ENCODE assay signal across 8 cellular contexts in genomic region chr19:31349160-31349881, GRCh38. TPM values are rescaled to one million over a fixed set of nuclear protein-coding genes. Genes with fewer than 3 reads are reported as not detected.
DNase-seq lines count a peak whose midpoint lies in the region; ATAC-seq and TF ChIP-seq lines count a peak whose summit lies in the region.

TSHZ3 (minus strand) TSS chr19:31349436; CDS start chr19:31349219, 217 bp downstream.

- peaks cover 82% of the 10 kb centered on the region for H3K27me3 ChIP-seq in CD4-positive, alpha-beta T cell (ENCODE audit: control insufficient read depth, insufficient read depth, low read length)
- no peaks in the 10 kb centered on the region for H3K27me3 ChIP-seq in gastroesophageal sphincter

- 0% methylated on average over 2 of the region's 86 CpGs; no CpG with 5 or more reads in 1 of the 2 donors for WGBS in gastroesophageal sphincter (ENCODE audit: low coverage in 1 of 2), 2 donors

- peak within 1 kb of the TSS; percentile 90 for H3K4me3 Mint-ChIP-seq in CD4-positive, alpha-beta T cell
- H3K4me3 Mint-ChIP-seq in activated naive CD4-positive, alpha-beta T cell treated with anti-CD3 and anti-CD28 coated beads for 36 hours: peak within 1 kb of the TSS; percentile 76
- H3K4me3 Mint-ChIP-seq in neural crest cell: peak within 1 kb of the TSS; percentile 90

- DNase-seq in CD4-positive, alpha-beta T cell: peak in 5 of 10 experiments; percentile 13 to 43 (median 32)
- DNase-seq in NCI-H226: peak; percentile 75
- peak; percentile 67 for DNase-seq in activated naive CD4-positive, alpha-beta T cell treated with anti-CD3 and anti-CD28 coated beads for 36 hours
- peak; percentile 43 for DNase-seq in neural crest cell (ENCODE audit: low read depth, low spot score)
- peak; percentile 91 for DNase-seq in ureter (ENCODE audit: low spot score)

- peaks cover 41% of the 10 kb centered on the region for H3K4me1 Mint-ChIP-seq in CD4-positive, alpha-beta T cell (ENCODE audit: low read depth)
- H3K4me1 Mint-ChIP-seq in activated naive CD4-positive, alpha-beta T cell treated with anti-CD3 and anti-CD28 coated beads for 36 hours (ENCODE audit: low read depth): peaks cover 28% of the 10 kb centered on the region
- H3K4me1 Mint-ChIP-seq in neural crest cell: peaks cover 22% of the 10 kb centered on the region

- POLR2A ChIA-PET in CD4-positive, alpha-beta T cell (lab: Charles Lee): interaction anchor here (0.8 kb wide), 1 partner anchor 9 kb away, joined by 3 read pairs; no protein-coding TSS in a partner anchor

- peak in 1 of 2 donors; percentile 27 for TF ChIP-seq POLR2A in gastroesophageal sphincter (IDR thresholded peaks at IDR 0.05)

- peaks cover 4% of the 10 kb centered on the region for H3K36me3 Mint-ChIP-seq in CD4-positive, alpha-beta T cell (ENCODE audit: low read depth)
- peaks cover 2% of the 10 kb centered on the region for H3K36me3 Mint-ChIP-seq in activated naive CD4-positive, alpha-beta T cell treated with anti-CD3 and anti-CD28 coated beads for 36 hours (ENCODE audit: low read depth)
- H3K36me3 Mint-ChIP-seq in neural crest cell (ENCODE audit: low read depth): no peaks in the 10 kb centered on the region

- peaks cover 74% of the 10 kb centered on the region for H3K27me3 Mint-ChIP-seq in CD4-positive, alpha-beta T cell
- peaks cover 47% of the 10 kb centered on the region for H3K27me3 Mint-ChIP-seq in activated naive CD4-positive, alpha-beta T cell treated with anti-CD3 and anti-CD28 coated beads for 36 hours (ENCODE audit: low read depth)
- H3K27me3 Mint-ChIP-seq in neural crest cell (ENCODE audit: low read depth): peaks cover 80% of the 10 kb centered on the region

- H3K36me3 ChIP-seq in gastroesophageal sphincter: no peaks in the 10 kb centered on the region

- ATAC-seq in CD4-positive, alpha-beta T cell (ENCODE audit: poor library complexity): peak; percentile 50
- ATAC-seq in gastroesophageal sphincter: peak; percentile 80
- no peak for ATAC-seq in HG03442 (IDR thresholded peaks at IDR 0.05; ENCODE audit: unreplicated experiment)
- no peak for ATAC-seq in GM18519 (IDR thresholded peaks at IDR 0.05; ENCODE audit: low FRiP score, unreplicated experiment)

- no peak within 1 kb of the TSS for H3K27ac Mint-ChIP-seq in CD4-positive, alpha-beta T cell
- H3K27ac Mint-ChIP-seq in activated naive CD4-positive, alpha-beta T cell treated with anti-CD3 and anti-CD28 coated beads for 36 hours: no peak within 1 kb of the TSS
- no peak within 1 kb of the TSS for H3K27ac Mint-ChIP-seq in neural crest cell (ENCODE audit: unreplicated experiment)

- peaks cover 0 to 69% (median 27%) of the 10 kb centered on the region in 3 donors for H3K4me1 ChIP-seq in gastroesophageal sphincter

- intact Hi-C loops in CD4-positive, alpha-beta T cell (cut with DNase I, micrococcal nuclease): loop anchor here in 1 of 2 experiments (10.0 kb wide), 1 partner anchor 995 kb away; the partner anchor contains the start of gene ZNF507
- intact Hi-C loops in activated naive CD4-positive, alpha-beta T cell treated with anti-CD3 and anti-CD28 coated beads for 36 hours (cut with micrococcal nuclease): loop anchor here (2.0 kb wide), 1 partner anchor 135 kb away; no protein-coding TSS in a partner anchor

- no peaks in the 10 kb centered on the region for H3K9me3 Mint-ChIP-seq in CD4-positive, alpha-beta T cell
- no peaks in the 10 kb centered on the region for H3K9me3 Mint-ChIP-seq in activated naive CD4-positive, alpha-beta T cell treated with anti-CD3 and anti-CD28 coated beads for 36 hours
- no peaks in the 10 kb centered on the region for H3K9me3 Mint-ChIP-seq in neural crest cell

- no peak within 1 kb of the TSS for H3K27ac ChIP-seq in CD4-positive, alpha-beta T cell (ENCODE audit: low read depth, low read length)
- H3K27ac ChIP-seq in gastroesophageal sphincter: peak within 1 kb of the TSS; percentile 90 to 99 (median 98)

- CTCF ChIA-PET in CD4-positive, alpha-beta T cell (lab: Charles Lee): no interaction called here
- CTCF ChIA-PET in activated naive CD4-positive, alpha-beta T cell treated with anti-CD3 and anti-CD28 coated beads for 36 hours (lab: Charles Lee): no interaction called here

- H3K9me3 ChIP-seq in CD4-positive, alpha-beta T cell (ENCODE audit: control insufficient read depth, low read length): no peaks in the 10 kb centered on the region
- no peaks in the 10 kb centered on the region for H3K9me3 ChIP-seq in gastroesophageal sphincter

- no peak for TF ChIP-seq EP300 in gastroesophageal sphincter (IDR thresholded peaks at IDR 0.05)

- H3K4me3 ChIP-seq in gastroesophageal sphincter: peak within 1 kb of the TSS; percentile 80 to 99

- TF ChIP-seq CTCF in CD4-positive, alpha-beta T cell (IDR thresholded peaks at IDR 0.05): no peak
- TF ChIP-seq CTCF in gastroesophageal sphincter (IDR thresholded peaks at IDR 0.05) (peak in 1 of 4 experiments; percentile 26), neural crest cell (conservative IDR thresholded peaks at IDR 0.05) (no peak)

RNA-seq across cellular contexts. Expression of gene TSHZ3, which starts in this region (rescaled TPM):
- total RNA-seq in CD4-positive, alpha-beta T cell: under 1 TPM; 0.38 to 0.61 TPM
- total RNA-seq in activated naive CD4-positive, alpha-beta T cell treated with anti-CD3 and anti-CD28 coated beads for 36 hours: 1 to 10 TPM; 1.6 to 2.0 TPM
- total RNA-seq in gastroesophageal sphincter (10 to 100 TPM; 15.6 to 40.2 (median 31.1) TPM), neural crest cell (2.4 and 3.0 TPM in 2 replicates), ureter (23.6 TPM)

Comparison
In these comparisons a context has a peak if more than half of its experiments do, and no peak if none do; other contexts are left out.
1. Peak in ATAC-seq in CD4-positive, alpha-beta T cell; RNA of the gene not detected or under 1 TPM.